ENCODE assay signal across 8 cellular contexts in the genomic region with DNA sequence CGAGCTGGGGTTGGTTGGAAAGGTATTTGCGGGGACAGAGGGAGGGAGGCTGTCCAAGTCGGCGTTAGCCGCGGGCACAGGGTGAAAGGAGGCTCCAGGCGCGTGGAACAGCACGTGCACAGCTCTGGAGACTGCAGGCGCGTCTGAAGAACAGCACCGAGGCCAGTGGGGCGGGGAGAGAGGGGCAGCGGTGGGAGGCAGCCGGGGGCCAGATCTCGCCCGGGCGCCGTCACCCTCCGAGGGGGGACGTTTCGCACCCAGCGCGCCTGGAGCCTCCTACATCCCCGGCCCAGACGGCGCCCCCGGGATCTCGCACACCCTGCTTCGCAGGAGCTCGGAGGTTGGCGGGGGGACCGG.
A peak's percentile ranks its signal among the peaks of the same experiment; 100 is the strongest.
DNase-seq lines count a peak whose midpoint lies in the region; ATAC-seq and TF ChIP-seq lines count a peak whose summit lies in the region.

No MANE protein-coding gene starts in this region.

- H3K9me3 ChIP-seq in adipocyte (ENCODE audit: control insufficient read depth, low read length): no peaks in the 10 kb centered on the region

- H3K9ac ChIP-seq in adipocyte (ENCODE audit: low read length): no peak overlapping the region
- peak overlapping the region; percentile 53 for H3K9ac ChIP-seq in mesendoderm (ENCODE audit: low read length)

- H3K27ac ChIP-seq in mesendoderm (ENCODE audit: low read depth, low read length): no peak overlapping the region

- H4K8ac ChIP-seq in mesendoderm (ENCODE audit: low read depth, low read length): no peak overlapping the region

- H3K36me3 ChIP-seq in BJ (ENCODE audit: control insufficient read depth, insufficient read depth, low read length): no peaks in the 10 kb centered on the region
- H3K36me3 ChIP-seq in adipocyte (ENCODE audit: control insufficient read depth, insufficient read depth, low read length, severe bottlenecking): no peaks in the 10 kb centered on the region
- H3K36me3 ChIP-seq in mesendoderm (ENCODE audit: control insufficient read depth, insufficient read depth, low read length): no peaks in the 10 kb centered on the region

- H3K4ac ChIP-seq in mesendoderm (ENCODE audit: low read depth, low read length): no peak overlapping the region

- H4K5ac ChIP-seq in mesendoderm (ENCODE audit: low read length): no peak overlapping the region

- H3K56ac ChIP-seq in mesendoderm (ENCODE audit: low read length): peak overlapping the region; percentile 84

- H2BK120ac ChIP-seq in mesendoderm (ENCODE audit: low read depth, low read length): no peak overlapping the region

- POLR2A ChIA-PET in BJ (lab: Charles Lee): no interaction called here

- peak overlapping the region; percentile 51 for H3K4me3 ChIP-seq in BJ (ENCODE audit: low read depth, low read length)
- peak overlapping the region; percentile 67 for H3K4me3 ChIP-seq in adipocyte (ENCODE audit: low read length)
- H3K4me3 ChIP-seq in mesendoderm (ENCODE audit: low read length): peak overlapping the region; percentile 50

- peak overlapping the region; percentile 66 for H3K23ac ChIP-seq in mesendoderm (ENCODE audit: low read length)

- no peaks in the 10 kb centered on the region for H3K79me2 ChIP-seq in mesendoderm (ENCODE audit: control insufficient read depth, insufficient read depth, low read length)

- TF ChIP-seq CTCF in BJ (IDR thresholded peaks at IDR 0.05; ENCODE audit: insufficient read depth, low read depth, low read length): no peak

- peak; percentile 6 for ATAC-seq in HG02623 (IDR thresholded peaks at IDR 0.05; ENCODE audit: unreplicated experiment)

- CTCF ChIA-PET in BJ (lab: Yijun Ruan, JAX): interaction anchor here (0.7 to 11.0 kb wide), 8 partner anchors 11 to 479 kb away, joined by 3 to 248 read pairs (median 4); no protein-coding TSS in a partner anchor

- peaks cover 33% of the 10 kb centered on the region for H3K27me3 ChIP-seq in BJ (ENCODE audit: control insufficient read depth, insufficient read depth, low read length)
- H3K27me3 ChIP-seq in adipocyte (replicated peaks; ENCODE audit: control insufficient read depth, insufficient read depth, low read length): peaks cover 42% of the 10 kb centered on the region
- peaks cover 4% of the 10 kb centered on the region for H3K27me3 ChIP-seq in mesendoderm (ENCODE audit: insufficient read depth, low read length, poor library complexity)

- no CpG with 5 or more reads among the region's 33 CpGs for WGBS in mesendoderm (ENCODE audit: extremely low coverage, insufficient coverage, low lambda C conversion rate)

- H3K79me1 ChIP-seq in mesendoderm (ENCODE audit: low read length): no peaks in the 10 kb centered on the region

- no peak overlapping the region for H2AK5ac ChIP-seq in mesendoderm (ENCODE audit: low read length)

- no peak overlapping the region for H3K18ac ChIP-seq in mesendoderm (ENCODE audit: low read length)

- H3K4me1 ChIP-seq in adipocyte (ENCODE audit: control insufficient read depth, insufficient read depth, low read length) (peaks cover 3% of the 10 kb centered on the region), mesendoderm (ENCODE audit: control insufficient read depth, low read depth, low read length) (no peaks in the 10 kb centered on the region)

- peak overlapping the region; percentile 98 for H3K4me2 ChIP-seq in mesendoderm (ENCODE audit: low read length)

- no peak overlapping the region for H2BK15ac ChIP-seq in mesendoderm (replicated peaks; ENCODE audit: low read depth)

- H2BK5ac ChIP-seq in mesendoderm (ENCODE audit: low read length): no peak overlapping the region

- DNase-seq in BJ (ENCODE audit: low read depth): no peak
- DNase-seq in adipocyte (ENCODE audit: low read depth): no peak
- no peak for DNase-seq in mesendoderm
- DNase-seq in NCI-H146 (lab: John Stamatoyannopoulos, UW): no peak
- DNase-seq in Kasumi-1 (lab: John Stamatoyannopoulos, UW): no peak
- DNase-seq in NCI-H1417 (lab: John Stamatoyannopoulos, UW): no peak
- DNase-seq in DMS 273 (lab: John Stamatoyannopoulos, UW; ENCODE audit: unreplicated experiment): no peak
